Comparison of ENCODE assay signal across 18 cellular contexts in the genomic region with DNA sequence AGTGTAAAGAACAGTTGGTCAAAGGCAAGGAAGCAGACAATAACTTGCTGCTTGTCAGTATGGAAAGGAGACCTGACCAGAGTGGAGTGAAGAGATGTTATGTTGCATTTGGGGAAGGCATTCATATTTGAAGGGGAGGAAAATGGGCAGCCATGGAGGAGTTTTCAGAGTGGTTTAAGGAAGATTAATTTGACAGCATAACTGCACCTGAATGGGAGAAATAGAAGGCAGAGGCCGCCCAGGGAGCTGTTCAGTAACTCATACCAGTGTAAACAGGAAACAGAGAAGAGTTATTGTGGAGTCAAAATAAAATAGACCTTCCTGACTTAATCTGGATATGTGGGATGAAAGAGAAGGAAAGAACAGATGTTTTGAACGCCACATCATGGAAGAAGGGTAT. TPM values are rescaled to one million over a fixed set of nuclear protein-coding genes. Genes with fewer than 3 reads are reported as not detected.
DNase-seq lines count a peak whose midpoint lies in the region; ATAC-seq, FAIRE-seq and TF ChIP-seq lines count a peak whose summit lies in the region.
"Had no signal": no experiment of that assay in that cellular context is flagged by ENCODE, and none has a peak within 500 bp of the region (broad histone marks: within the 10 kb centered on the region; RNA-seq: fewer than 3 reads in every experiment).

No MANE protein-coding gene starts in this region.

- TF ChIP-seq POLR2A in HepG2 (IDR thresholded peaks at IDR 0.05; ENCODE audit: insufficient read depth in 1 of 2, low read depth in 2 of 2, low read length in 2 of 2) (no peak), vagina (IDR thresholded peaks at IDR 0.05) (no peak)

- H3K4me3 ChIP-seq in liver (ENCODE audit: low read depth in 1 of 3, low read length in 3 of 3) (no peak overlapping the region), HepG2 (replicated peaks in 1 of 3; ENCODE audit: insufficient read depth in 1 of 3, low read depth in 2 of 3, low read length in 3 of 3) (no peak overlapping the region), vagina (no peak overlapping the region)
- H3K4me3 ChIP-seq: sigmoid colon had no signal

- no peak overlapping the region for H3K4me3 Mint-ChIP-seq in T-helper 17 cell
- H3K4me3 Mint-ChIP-seq: activated CD4-positive, alpha-beta T cell treated with anti-CD3 and anti-CD28 coated beads, Interleukin-2, amount 10 ng/mL, durations not matched to agents 24 days and 14 days; activated naive CD4-positive, alpha-beta T cell treated with anti-CD3 and anti-CD28 coated beads, Interleukin-2, amount 50 U/mL, for 24 hours; activated T-cell treated with anti-CD3 and anti-CD28 coated beads, Interleukin-2, amount 50 U/mL, for 4 hours; CD4-positive, alpha-beta memory T cell had no signal

- POLR2A ChIA-PET in HepG2 (lab: Yijun Ruan, JAX), result no interaction called here

- no peaks in the 10 kb centered on the region for H3K27me3 Mint-ChIP-seq in T-helper 17 cell
- H3K27me3 Mint-ChIP-seq: activated CD4-positive, alpha-beta T cell treated with anti-CD3 and anti-CD28 coated beads, Interleukin-2, amount 10 ng/mL, durations not matched to agents 24 days and 14 days; activated naive CD4-positive, alpha-beta T cell treated with anti-CD3 and anti-CD28 coated beads, Interleukin-2, amount 50 U/mL, for 24 hours; CD4-positive, alpha-beta memory T cell had no signal

- H3K9me3 ChIP-seq in liver (ENCODE audit: control insufficient read depth in 4 of 4, low read length in 3 of 4), result no peaks in the 10 kb centered on the region
- no peaks in the 10 kb centered on the region for H3K9me3 ChIP-seq in HepG2 (ENCODE audit: low read length)
- H3K9me3 ChIP-seq in T-helper 17 cell (ENCODE audit: control insufficient read depth, low read length, poor library complexity, severe bottlenecking), result no peaks in the 10 kb centered on the region
- no peaks in the 10 kb centered on the region for H3K9me3 ChIP-seq in vagina
- H3K9me3 ChIP-seq: sigmoid colon had no signal

- H3K27ac ChIP-seq in liver (ENCODE audit: low read depth in 1 of 2, low read length in 2 of 2), result peak overlapping the region; percentile 8 to 40
- H3K27ac ChIP-seq in HepG2 (ENCODE audit: extremely low read length, insufficient read depth, low read length), result no peak overlapping the region
- H3K27ac ChIP-seq in vagina, result peak overlapping the region; percentile 6
- H3K27ac ChIP-seq: sigmoid colon had no signal

- H3K9ac ChIP-seq in liver (ENCODE audit: low read depth in 1 of 2, low read length in 2 of 2), result no peak overlapping the region
- no peak overlapping the region for H3K9ac ChIP-seq in HepG2 (ENCODE audit: insufficient read depth, low read depth, low read length)

- CTCF ChIA-PET in HepG2 (lab: Yijun Ruan, JAX; ENCODE audit: low intra/inter-chr PET ratio, low total read pairs), result no interaction called here

- H2AFZ ChIP-seq in HepG2 (ENCODE audit: low read length), result no peak overlapping the region

- in situ Hi-C loops in HepG2 (cut with HindIII; ENCODE audit: extremely low pct_ligation_motif_present, low pct_unique_long_range_greater_than_20kb), result no loop called here

- H4K20me1 ChIP-seq in HepG2 (ENCODE audit: insufficient read depth, low read length), result no peaks in the 10 kb centered on the region

- DNase-seq in HepG2 (ENCODE audit: low spot score) (no peak), T-helper 17 cell (no peak), left colon (no peak), vagina (ENCODE audit: extremely low spot score in 2 of 2) (no peak), NCI-H1092 treated with DMSO at 0.1 percent for 48 hours (lab: John Stamatoyannopoulos, UW) (no peak), activated T-cell treated with anti-CD3 and anti-CD28 coated beads for 4 hours (no peak)
- DNase-seq: activated CD4-positive, alpha-beta T cell treated with anti-CD3 and anti-CD28 coated beads, Interleukin-2, amount 10 ng/mL, durations not matched to agents 24 days and 14 days; activated T-cell treated with anti-CD3 and anti-CD28 coated beads, Interleukin-2, amount 50 U/mL, for 4 hours; CD4-positive, alpha-beta memory T cell; effector CD8-positive, alpha-beta T cell; hippocampal formation; NCI-H146; NCI-H524 treated with DMSO at 0.1 percent for 48 hours; sigmoid colon had no signal

- no peaks in the 10 kb centered on the region for H3K36me3 ChIP-seq in liver (ENCODE audit: control insufficient read depth in 4 of 4, insufficient read depth in 3 of 4, low read depth in 1 of 4, low read length in 3 of 4)
- H3K36me3 ChIP-seq in HepG2 (replicated peaks in 1 of 2; ENCODE audit: control insufficient read depth in 1 of 2, insufficient read depth in 2 of 2, low read length in 2 of 2), result no peaks in the 10 kb centered on the region
- no peaks in the 10 kb centered on the region for H3K36me3 ChIP-seq in vagina
- H3K36me3 ChIP-seq: sigmoid colon had no signal

- FAIRE-seq in HepG2 (lab: Jason Lieb, UNC), result no peak

- H3K4me1 Mint-ChIP-seq in T-helper 17 cell, result peaks cover 28% of the 10 kb centered on the region

- ATAC-seq in HepG2, result no peak; the same call in 2 of the 3 replicates
- no peak for ATAC-seq in T-helper 17 cell
- ATAC-seq in left colon, result peak; percentile 28
- no peak for ATAC-seq in HG03097 (IDR thresholded peaks at IDR 0.05; ENCODE audit: low FRiP score, unreplicated experiment)
- ATAC-seq: activated T-cell treated with anti-CD3 and anti-CD28 coated beads, Interleukin-2, amount 50 U/mL, for 4 hours; Panc1 had no signal

- H3K27me3 ChIP-seq in liver (ENCODE audit: control insufficient read depth in 4 of 4, insufficient read depth in 4 of 4, low read length in 3 of 4), result no peaks in the 10 kb centered on the region
- H3K27me3 ChIP-seq in HepG2 (ENCODE audit: control insufficient read depth in 1 of 2, insufficient read depth in 2 of 2, low read length in 2 of 2), result no peaks in the 10 kb centered on the region
- H3K27me3 ChIP-seq in vagina, result no peaks in the 10 kb centered on the region
- H3K27me3 ChIP-seq: sigmoid colon had no signal

- TF ChIP-seq EP300 in HepG2 (IDR thresholded peaks at IDR 0.05; ENCODE audit: low read depth in 2 of 2, low read length in 2 of 2) (no peak), HepG2 (CRISPR knock-in tag; IDR thresholded peaks at IDR 0.05; ENCODE audit: borderline replicate concordance) (no peak)

- peaks cover 50% of the 10 kb centered on the region for H3K79me2 ChIP-seq in HepG2 (ENCODE audit: insufficient read depth, low read length)

- 87% methylated on average over 2 of the region's 2 CpGs for WGBS in liver
- 95% methylated on average over 2 of the region's 2 CpGs for WGBS in HepG2 (ENCODE audit: low lambda C conversion rate)

- H3K27ac Mint-ChIP-seq in T-helper 17 cell, result peak overlapping the region; percentile 14
- H3K27ac Mint-ChIP-seq: activated CD4-positive, alpha-beta T cell treated with anti-CD3 and anti-CD28 coated beads, Interleukin-2, amount 10 ng/mL, durations not matched to agents 24 days and 14 days; activated naive CD4-positive, alpha-beta T cell treated with anti-CD3 and anti-CD28 coated beads, Interleukin-2, amount 50 U/mL, for 24 hours; CD4-positive, alpha-beta memory T cell had no signal

- TF ChIP-seq RAD21 in liver (IDR thresholded peaks at IDR 0.05), result no peak
- no peak for TF ChIP-seq RAD21 in HepG2 (CRISPR knock-in tag; IDR thresholded peaks at IDR 0.05)

- intact Hi-C loops in HepG2 (cut with micrococcal nuclease; ENCODE audit: unreplicated experiment), result no loop called here
- intact Hi-C loops in left colon (cut with DNase I, micrococcal nuclease), result loop anchor here in 1 of 2 donors (10.0 kb wide), 1 partner anchor 57 kb away; no protein-coding TSS in a partner anchor
- intact Hi-C loops in vagina (cut with DNase I), result loop anchor here (5.0 kb wide), 1 partner anchor 50 kb away; no protein-coding TSS in a partner anchor

- BruUV-seq in HepG2 (replicated peaks; lab: Mats Ljungman, UMichigan), result no TSS peak

- TF ChIP-seq CTCF in liver (IDR thresholded peaks at IDR 0.05; ENCODE audit: low read depth, low read length, missing input control) (no peak), HepG2 (CRISPR knock-in tag; IDR thresholded peaks at IDR 0.05) (no peak), vagina (IDR thresholded peaks at IDR 0.05) (no peak)

- H3K36me3 Mint-ChIP-seq in T-helper 17 cell (ENCODE audit: low read depth), result no peaks in the 10 kb centered on the region
- H3K36me3 Mint-ChIP-seq: activated naive CD4-positive, alpha-beta T cell treated with anti-CD3 and anti-CD28 coated beads, Interleukin-2, amount 50 U/mL, for 24 hours; CD4-positive, alpha-beta memory T cell had no signal

- H3K4me2 ChIP-seq in HepG2 (ENCODE audit: low read depth, low read length), result no peak overlapping the region

- H3K4me1 ChIP-seq in liver (ENCODE audit: control insufficient read depth in 4 of 4, insufficient read depth in 4 of 4, low read length in 3 of 4) (peaks cover under 1 to 31% (median 13%) of the 10 kb centered on the region in 4 donors), HepG2 (ENCODE audit: insufficient read depth, low read length) (peaks cover 53% of the 10 kb centered on the region), vagina (peaks cover 42% of the 10 kb centered on the region)

RNA-seq across cellular contexts. Expression of a gene that starts 13.3 kb away (rescaled TPM):
- total RNA-seq in liver (10 to 100 TPM; 46.4 to 73.1 TPM), HepG2 (2016; rRNA removed; fragmentation: Illumina TruSeq; extraction: Trizol) (30.4 and 40.8 TPM in 2 replicates), T-helper 17 cell (10 to 100 TPM; 11.8 to 14.9 TPM), left colon (100 to 1,000 TPM; 147 to 157 TPM), vagina (67.3 TPM)
- polyA plus RNA-seq in liver (10 to 100 TPM; 18.1 to 59.9 TPM), HepG2 (2011; rRNA removed) (21.1 and 21.4 TPM in 2 replicates)
- total RNA-seq in HepG2 (2016; cell fraction: cytosol; rRNA removed; fragmentation: Illumina TruSeq; extraction: Trizol; ENCODE audit: low read depth), result 12.0 and 12.2 TPM in 2 replicates
- total RNA-seq in HepG2 (2016; cell fraction: insoluble cytoplasmic fraction; rRNA removed; fragmentation: Illumina TruSeq; extraction: Trizol), result 31.5 and 39.4 TPM in 2 replicates
- 34.7 and 38.3 TPM in 2 replicates for total RNA-seq in HepG2 (2016; cell fraction: membrane; rRNA removed; fragmentation: Illumina TruSeq; extraction: Trizol)
- total RNA-seq in HepG2 (2016; cell fraction: nucleus; rRNA removed; fragmentation: Illumina TruSeq; extraction: Trizol), result 31.6 and 40.2 TPM in 2 replicates
- polyA plus RNA-seq in HepG2 (2011; cell fraction: cytosol; rRNA removed), result 15.7 and 26.2 TPM in 2 replicates
- 7.9 and 11.1 TPM in 2 replicates for polyA plus RNA-seq in HepG2 (2011; cell fraction: nucleus; rRNA removed)
- polyA plus RNA-seq in HepG2 (2012), result 38.1 and 40.7 TPM in 2 replicates
- polyA plus RNA-seq in HepG2 (2016; cell fraction: cytosol; fragmentation: Illumina TruSeq; extraction: Trizol; ENCODE audit: low read depth), result 5.0 and 7.1 TPM in 2 replicates
- 20.0 and 22.2 TPM in 2 replicates for polyA plus RNA-seq in HepG2 (2016; cell fraction: insoluble cytoplasmic fraction; fragmentation: Illumina TruSeq; extraction: Trizol; ENCODE audit: low read depth)
- 13.9 and 16.2 TPM in 2 replicates for polyA plus RNA-seq in HepG2 (2016; cell fraction: membrane; fragmentation: Illumina TruSeq; extraction: Trizol; ENCODE audit: low read depth)
- polyA plus RNA-seq in HepG2 (2016; cell fraction: nucleus; fragmentation: Illumina TruSeq; extraction: Trizol; ENCODE audit: insufficient read depth, low read depth), result 26.5 and 26.7 TPM in 2 replicates
- 69.1 and 73.0 TPM in 2 replicates for polyA minus RNA-seq in HepG2 (2011; rRNA and poly(A)+ RNA removed; ENCODE audit: low replicate concordance)
- polyA minus RNA-seq in HepG2 (2011; cell fraction: cytosol; rRNA and poly(A)+ RNA removed), result 23.7 and 37.4 TPM in 2 replicates
- 30.1 and 37.0 TPM in 2 replicates for polyA minus RNA-seq in HepG2 (2011; cell fraction: nucleus; rRNA and poly(A)+ RNA removed)
